Comparison of ENCODE assay signal across 12 cellular contexts in genomic region chr14:38290601-38291190, GRCh38. TPM values are rescaled to one million over a fixed set of nuclear protein-coding genes. Genes with fewer than 3 reads are reported as not detected.
A peak's percentile ranks its signal among the peaks of the same experiment; 100 is the strongest.
DNase-seq lines count a peak whose midpoint lies in the region; ATAC-seq and TF ChIP-seq lines count a peak whose summit lies in the region.
"Had no signal": no experiment of that assay in that cellular context is flagged by ENCODE, and none has a peak within 500 bp of the region (broad histone marks: within the 10 kb centered on the region; RNA-seq: fewer than 3 reads in every experiment).

No MANE protein-coding gene starts in this region.

- DNase-seq in DMS153 treated with DMSO at 0.1 percent for 48 hours (lab: John Stamatoyannopoulos, UW; ENCODE audit: unreplicated experiment) (peak; percentile 25), NCI-H510A treated with DMSO at 0.1 percent for 48 hours (lab: John Stamatoyannopoulos, UW) (peak; percentile 73), fibroblast of gingiva (ENCODE audit: low read depth) (peak; percentile 66), omental fat pad (ENCODE audit: low spot score) (no peak), DMS114 treated with DMSO at 0.1 percent for 48 hours (lab: John Stamatoyannopoulos, UW; ENCODE audit: unreplicated experiment) (no peak), NCI-H2196 treated with DMSO at 0.1 percent for 48 hours (lab: John Stamatoyannopoulos, UW; ENCODE audit: unreplicated experiment) (no peak), mucosa of gallbladder (ENCODE audit: low spot score) (no peak), glomerular visceral epithelial cell (ENCODE audit: extremely low spot score) (no peak)
- DNase-seq: activated CD4-positive, CD25-positive, alpha-beta regulatory T cell; activated naive CD4-positive, alpha-beta T cell treated with anti-CD3 and anti-CD28 coated beads, Interleukin-2, amount 10 ng/mL, durations not matched to agents 7 days and 5 days; naive B cell had no signal

- no peak for TF ChIP-seq CTCF in omental fat pad (IDR thresholded peaks at IDR 0.05)

- ATAC-seq in omental fat pad (ENCODE audit: low FRiP score): peak; percentile 82
- ATAC-seq: K562 had no signal

RNA-seq across cellular contexts. Expression of gene CLEC14A, which starts 34.8 kb away (rescaled TPM):
- 100 to 1,000 TPM in 1 of 4 donors, 10 to 100 TPM in 3; 10.4 to 125 (median 32.5) TPM for total RNA-seq in omental fat pad
- total RNA-seq in mucosa of gallbladder: 18.6 TPM
- total RNA-seq: K562 had no signal

Comparison
In these comparisons a context has a peak if more than half of its experiments do, and no peak if none do; other contexts are left out.
1. DNase-seq: peak in DMS153 treated with DMSO at 0.1 percent for 48 hours (single experiment), NCI-H510A treated with DMSO at 0.1 percent for 48 hours (single experiment) and fibroblast of gingiva (single experiment); none in omental fat pad (single experiment), DMS114 treated with DMSO at 0.1 percent for 48 hours (single experiment), NCI-H2196 treated with DMSO at 0.1 percent for 48 hours (single experiment), mucosa of gallbladder (single experiment) and glomerular visceral epithelial cell (single experiment).